ENCODE assay signal across 17 cellular contexts in genomic region chr7:154865984-154866685, GRCh38.
A peak's percentile ranks its signal among the peaks of the same experiment; 100 is the strongest.
DNase-seq lines count a peak whose midpoint lies in the region; ATAC-seq, FAIRE-seq and TF ChIP-seq lines count a peak whose summit lies in the region.
"Had no signal": no experiment of that assay in that cellular context is flagged by ENCODE, and none has a peak within 500 bp of the region (broad histone marks: within the 10 kb centered on the region; RNA-seq: fewer than 3 reads in every experiment).

No MANE protein-coding gene starts in this region.

- H4K20me1 ChIP-seq in K562 (replicated peaks; ENCODE audit: control insufficient read depth, insufficient read depth, low read length) = peaks cover 18% of the 10 kb centered on the region; the same call in 1 of the 2 replicates
- H4K20me1 ChIP-seq: BLaER1 treated with 17β-estradiol and CSF1 and Interleukin-3, amounts not matched to agents 10 nM and 100 nM had no signal

- H3K27ac ChIP-seq in K562 (ENCODE audit: extremely low read depth, low read depth, low read length) = no peak overlapping the region
- H3K27ac ChIP-seq in sigmoid colon = no peak overlapping the region
- H3K27ac ChIP-seq in aorta (ENCODE audit: low read depth in 1 of 2, low read length in 2 of 2) = no peak overlapping the region
- H3K27ac ChIP-seq: BLaER1 treated with 17β-estradiol and CSF1 and Interleukin-3, amounts not matched to agents 10 nM and 100 nM had no signal

- H3K9me3 ChIP-seq in K562 (replicated peaks; ENCODE audit: control insufficient read depth, insufficient read depth, low read depth, low read length) = no peaks in the 10 kb centered on the region
- no peaks in the 10 kb centered on the region for H3K9me3 ChIP-seq in sigmoid colon
- no peaks in the 10 kb centered on the region for H3K9me3 ChIP-seq in aorta (ENCODE audit: control insufficient read depth, low read length)
- H3K9me3 ChIP-seq: BLaER1 treated with 17β-estradiol and CSF1 and Interleukin-3, amounts not matched to agents 10 nM and 100 nM; HAP-1 had no signal

- intact Hi-C loops in K562 (cut with micrococcal nuclease) = no loop called here
- intact Hi-C loops in sigmoid colon (cut with DNase I) = no loop called here
- intact Hi-C loops in aorta (cut with DNase I) = no loop called here

- peaks cover 44 to 81% of the 10 kb centered on the region in 2 experiments for H3K27me3 ChIP-seq in K562 (ENCODE audit: control insufficient read depth in 2 of 2, insufficient read depth in 2 of 2, low read length in 2 of 2)
- H3K27me3 ChIP-seq in sigmoid colon = no peaks in the 10 kb centered on the region
- no peaks in the 10 kb centered on the region for H3K27me3 ChIP-seq in aorta (ENCODE audit: control insufficient read depth in 1 of 2, insufficient read depth in 2 of 2, low read length in 1 of 2)
- H3K27me3 ChIP-seq: BLaER1 treated with 17β-estradiol and CSF1 and Interleukin-3, amounts not matched to agents 10 nM and 100 nM had no signal

- BruUV-seq in K562 (replicated peaks; lab: Mats Ljungman, UMichigan) = no TSS peak

- POLR2A ChIA-PET in K562 (lab: Yijun Ruan, JAX) = interaction anchor here (0.5 to 0.6 kb wide), 2 partner anchors 56 to 141 kb away, joined by 3 read pairs; no protein-coding TSS in a partner anchor

- ATAC-seq in K562 = no peak
- no peak for ATAC-seq in aorta (ENCODE audit: low FRiP score)

- CTCF ChIA-PET in K562 (lab: Yijun Ruan, JAX; ENCODE audit: low intra/inter-chr PET ratio) = no interaction called here

- no peaks in the 10 kb centered on the region for H3K79me2 ChIP-seq in K562 (ENCODE audit: control insufficient read depth, insufficient read depth, low read length)

- WGBS in K562 (ENCODE audit: insufficient coverage, low coverage, missing lambda C conversion rate) = 3% methylated on average over 14 of the region's 14 CpGs
- WGBS in sigmoid colon, 2 donors = 92 to 93% methylated on average over 14 of the region's 14 CpGs
- WGBS in aorta, 2 donors = 87 to 89% methylated on average over 14 of the region's 14 CpGs

- TF ChIP-seq CTCF in K562 (IDR thresholded peaks at IDR 0.05 in 2 of 3, conservative IDR thresholded peaks at IDR 0.05 in 1 of 3; ENCODE audit: insufficient read depth in 2 of 3, low read depth in 1 of 3, low read length in 3 of 3) = no peak
- no peak for TF ChIP-seq CTCF in sigmoid colon (IDR thresholded peaks at IDR 0.05)

- no peak overlapping the region for H2AFZ ChIP-seq in K562 (ENCODE audit: low read depth, low read length)

- H3K36me3 ChIP-seq in K562 (ENCODE audit: control insufficient read depth, insufficient read depth, low read length) = no peaks in the 10 kb centered on the region
- no peaks in the 10 kb centered on the region for H3K36me3 ChIP-seq in sigmoid colon
- no peaks in the 10 kb centered on the region for H3K36me3 ChIP-seq in aorta (ENCODE audit: control insufficient read depth in 1 of 2, insufficient read depth in 2 of 2, low read length in 1 of 2)
- H3K36me3 ChIP-seq: BLaER1 treated with 17β-estradiol and CSF1 and Interleukin-3, amounts not matched to agents 10 nM and 100 nM; HAP-1 had no signal

- TF ChIP-seq EP300 in K562 (IDR thresholded peaks at IDR 0.05; ENCODE audit: low read length) = no peak
- no peak for TF ChIP-seq EP300 in sigmoid colon (IDR thresholded peaks at IDR 0.05)

- FAIRE-seq in K562 (lab: Jason Lieb, UNC) = no peak

- no peak overlapping the region for H3K4me2 ChIP-seq in K562 (ENCODE audit: insufficient read depth, low read length)

- TF ChIP-seq RAD21 in K562 (CRISPR knock-in tag; conservative IDR thresholded peaks at IDR 0.05 in 1 of 2, IDR thresholded peaks at IDR 0.05 in 1 of 2) = no peak

- H3K4me1 ChIP-seq in K562 (replicated peaks in 1 of 2; ENCODE audit: control insufficient read depth in 2 of 2, insufficient read depth in 2 of 2, low read length in 2 of 2) (peaks cover 0 to 4% of the 10 kb centered on the region in 2 experiments; a peak in 1 of 5 replicates), sigmoid colon (no peaks in the 10 kb centered on the region), aorta (ENCODE audit: control insufficient read depth in 1 of 2, insufficient read depth in 2 of 2, low read length in 2 of 2) (no peaks in the 10 kb centered on the region)
- H3K4me1 ChIP-seq: HAP-1 had no signal

- peak; percentile 37 for DNase-seq in activated effector memory CD4-positive, alpha-beta T cell treated with anti-CD3 and anti-CD28 coated beads, Interleukin-2, amount 50 U/mL, for 16 hours
- no peak for DNase-seq in activated effector memory CD4-positive, alpha-beta T cell treated with Interleukin-2 at 50 U/mL for 16 hours
- DNase-seq in K562 (ENCODE audit: extremely low read depth in 1 of 4, low spot score in 3 of 4) = no peak
- peak; percentile 46 for DNase-seq in sigmoid colon
- DNase-seq in ureter (ENCODE audit: low spot score) = no peak
- no peak for DNase-seq in NCI-H1930 (lab: John Stamatoyannopoulos, UW)
- no peak for DNase-seq in aorta
- DNase-seq: 8988T; CD8-positive, alpha-beta memory T cell; COR-L47; DMS 273 treated with DMSO at 0.1 percent for 48 hours; DMS53; DND-41; EL had no signal

- in situ Hi-C loops in K562 (cut with MboI) = no loop called here

- H3K9ac ChIP-seq in K562 (ENCODE audit: insufficient read depth in 1 of 2, low read depth in 2 of 2, low read length in 2 of 2) = no peak overlapping the region
- H3K9ac ChIP-seq: BLaER1 treated with 17β-estradiol and CSF1 and Interleukin-3, amounts not matched to agents 10 nM and 100 nM had no signal

- no peak overlapping the region for H3K4me3 ChIP-seq in K562
- no peak overlapping the region for H3K4me3 ChIP-seq in sigmoid colon
- no peak overlapping the region for H3K4me3 ChIP-seq in aorta (ENCODE audit: low read length in 2 of 2)
- H3K4me3 ChIP-seq: BLaER1 treated with 17β-estradiol and CSF1 and Interleukin-3, amounts not matched to agents 10 nM and 100 nM; GM12878; HAP-1 had no signal

- H3K9me1 ChIP-seq in K562 (ENCODE audit: control insufficient read depth, insufficient read depth, low read length) = no peaks in the 10 kb centered on the region

- no peak for TF ChIP-seq POLR2A in K562 (conservative IDR thresholded peaks at IDR 0.05)
- TF ChIP-seq POLR2A in sigmoid colon (IDR thresholded peaks at IDR 0.05) = no peak

TF ChIP-seq in K562, 482 proteins besides CTCF, POLR2A, EP300 and RAD21:
- TF ChIP-seq POLR3A (IDR thresholded peaks at IDR 0.05; ENCODE audit: borderline replicate concordance, extremely low read depth, insufficient read depth, insufficient read length) (no peak), BHLHE40 (IDR thresholded peaks at IDR 0.05; ENCODE audit: low read length) (0 out of 2 replicates have a peak, but pooled peaks have one; percentile 10), ZNF766 (CRISPR knock-in tag; conservative IDR thresholded peaks at IDR 0.05) (no peak), TCF7 (IDR thresholded peaks at IDR 0.05; ENCODE audit: borderline replicate concordance) (no peak), RBM25 (IDR thresholded peaks at IDR 0.05; ENCODE audit: low read depth, low read length, severe bottlenecking) (peak; percentile 81), ARID4B (CRISPR knock-in tag; IDR thresholded peaks at IDR 0.05) (no peak), SAFB (IDR thresholded peaks at IDR 0.05; ENCODE audit: borderline replicate concordance, low read depth, low read length) (no peak), RBFOX2 (IDR thresholded peaks at IDR 0.05; ENCODE audit: low read depth, low read length) (no peak), ZNF239 (CRISPR knock-in tag; IDR thresholded peaks at IDR 0.05) (no peak), CAMTA2 (CRISPR knock-in tag; conservative IDR thresholded peaks at IDR 0.05) (no peak), ZNF121 (CRISPR knock-in tag; conservative IDR thresholded peaks at IDR 0.05) (no peak), PREB (CRISPR knock-in tag; IDR thresholded peaks at IDR 0.05) (no peak), CXXC5 (CRISPR knock-in tag; IDR thresholded peaks at IDR 0.05) (no peak)

Comparison
In these comparisons a context has a peak if more than half of its experiments do, and no peak if none do; other contexts are left out.
1. DNase-seq: peak in activated effector memory CD4-positive, alpha-beta T cell treated with anti-CD3 and anti-CD28 coated beads, Interleukin-2, amount 50 U/mL, for 16 hours (single experiment) and sigmoid colon (single experiment); none in activated effector memory CD4-positive, alpha-beta T cell treated with Interleukin-2 at 50 U/mL for 16 hours (single experiment), K562 (0 of 4), ureter (single experiment), NCI-H1930 (0 of 2) and aorta (0 of 2).